In genomic region chr1:17912491-17912890, GRCh38 we compare ENCODE assay signal across 21 cellular contexts.
"Had no signal": no experiment of that assay in that cellular context is flagged by ENCODE, and none has a peak within 500 bp of the region (broad histone marks: within the 10 kb centered on the region; RNA-seq: fewer than 3 reads in every experiment).

No MANE protein-coding gene starts in this region.

- DNase-seq: heart right ventricle; islet precursor cell; left ventricle myocardium inferior; naive thymus-derived CD8-positive, alpha-beta T cell; pancreas; right lobe of liver; stimulated activated CD4-positive, alpha-beta T cell treated with anti-CD3 and anti-CD28 coated beads, Interleukin-12 subunit alpha, Interleukin-12 subunit beta, amount 100 ng/mL, for 4 hours; stimulated activated CD4-positive, alpha-beta T cell treated with anti-CD3 and anti-CD28 coated beads, Interleukin-15, amount 100 ng/mL, for 24 hours; stimulated activated CD4-positive, alpha-beta T cell treated with anti-CD3 and anti-CD28 coated beads, Interleukin-2, amount 100 ng/mL, for 24 hours; stimulated activated CD4-positive, alpha-beta T cell treated with anti-CD3 and anti-CD28 coated beads, Interleukin-4, amount 100 ng/mL, for 1 hour; stimulated activated naive B cell treated with anti-CD40 and anti-IgM and Interleukin-4, amounts not matched to agents 10 μg/mL and 1 μg/mL and 100 μg/mL, for 72 hours; stimulated activated naive CD8-positive, alpha-beta T cell treated with anti-CD3 and anti-CD28 coated beads, Interleukin-15, Interleukin-2, amounts not matched to agents 100 U/mL and 50 U/mL, for 24 hours; stomach; testis; thyroid gland; transverse colon; upper lobe of left lung had no signal

- H3K27me3 ChIP-seq: right lobe of liver, testis, thyroid gland had no signal

- H3K79me2 ChIP-seq: hepatocyte had no signal

- ATAC-seq: heart right ventricle; naive thymus-derived CD8-positive, alpha-beta T cell; right lobe of liver; stimulated activated naive B cell treated with anti-CD40 and anti-IgM and Interleukin-4, amounts not matched to agents 10 μg/mL and 1 μg/mL and 100 μg/mL, for 72 hours; stimulated activated naive CD8-positive, alpha-beta T cell treated with anti-CD3 and anti-CD28 coated beads, Interleukin-15, Interleukin-2, amounts not matched to agents 100 U/mL and 50 U/mL, for 24 hours had no signal

- H3K4me2 ChIP-seq: hepatocyte, smooth muscle cell had no signal

- H3K36me3 ChIP-seq: heart right ventricle, left ventricle myocardium inferior, pancreas, right atrium auricular region, right lobe of liver, stomach, thyroid gland, transverse colon, upper lobe of left lung had no signal

- H3K4me3 ChIP-seq: heart right ventricle, hepatocyte, left ventricle myocardium inferior, lung, pancreas, right atrium auricular region, right lobe of liver, smooth muscle cell, stomach, testis, thyroid gland, transverse colon, upper lobe of left lung had no signal

- H3K9me3 ChIP-seq: heart right ventricle, left ventricle myocardium inferior, pancreas, right atrium auricular region, right lobe of liver, stomach, testis, thyroid gland, transverse colon, upper lobe of left lung had no signal

- H3K27ac ChIP-seq: heart right ventricle, hepatocyte, left ventricle myocardium inferior, pancreas, right atrium auricular region, right lobe of liver, stomach, testis, thyroid gland, transverse colon, upper lobe of left lung had no signal

- H3K4me1 ChIP-seq: heart right ventricle, left ventricle myocardium inferior, right atrium auricular region, right lobe of liver, testis, transverse colon, upper lobe of left lung had no signal
